1 cellular context compared by ENCODE assay signal in the genomic region with DNA sequence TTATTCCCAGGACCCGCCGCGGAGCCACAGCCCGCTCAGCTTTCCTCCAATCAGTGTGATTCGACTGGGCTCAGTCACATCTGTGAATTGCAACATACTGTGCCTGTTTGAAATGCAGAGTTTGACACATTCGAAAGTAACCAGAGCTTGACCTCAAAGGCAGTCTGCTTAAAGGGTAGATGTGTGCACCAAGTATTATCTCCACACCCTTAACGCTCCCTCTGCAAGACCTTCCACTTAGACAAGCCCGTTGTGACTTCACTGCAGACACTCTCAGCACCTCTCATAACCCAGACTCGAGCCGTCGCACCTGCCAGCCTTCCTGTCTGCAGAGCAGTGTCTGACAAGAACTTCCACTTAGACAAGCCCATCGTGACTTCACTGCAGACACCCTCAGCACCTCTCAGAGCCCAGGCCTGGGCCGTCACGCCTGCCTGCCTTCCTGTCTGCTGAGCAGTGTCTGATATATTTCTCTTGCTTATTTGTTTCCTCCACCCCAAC.
A peak's percentile ranks its signal among the peaks of the same experiment; 100 is the strongest.
TF ChIP-seq lines count a peak whose summit lies in the region.

No MANE protein-coding gene starts in this region.

TF ChIP-seq in K562, 482 proteins besides CTCF, POLR2A, EP300 and RAD21:
- TF ChIP-seq RBFOX2 (IDR thresholded peaks at IDR 0.05; ENCODE audit: low read depth, low read length) (peak; percentile 28; the same call in 1 of the 2 replicates), RAD51 (IDR thresholded peaks at IDR 0.05; ENCODE audit: borderline replicate concordance, low read depth) (no peak), SETDB1 (IDR thresholded peaks at IDR 0.05; ENCODE audit: low read length) (no peak)
